Comparison of ENCODE assay signal across 16 cellular contexts in the genomic region with DNA sequence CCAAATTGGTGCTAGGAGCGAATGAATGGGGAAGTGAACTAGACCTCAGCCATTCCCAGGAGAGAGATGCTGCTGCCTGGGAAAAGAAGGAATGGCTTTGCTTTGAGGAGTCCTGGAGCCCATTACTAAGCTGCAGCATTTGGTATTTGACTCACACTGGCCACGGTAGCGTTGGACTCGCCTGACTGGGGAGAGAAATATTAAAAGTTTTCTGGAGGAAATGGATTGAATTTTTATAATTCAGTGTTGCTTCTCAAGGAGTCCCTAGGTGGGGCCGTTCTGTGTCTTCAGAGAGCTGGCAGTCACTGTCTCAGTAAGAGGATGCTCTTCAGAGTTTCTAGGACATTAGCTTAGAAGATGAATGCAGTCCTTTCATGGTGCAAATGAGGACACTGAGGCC. TPM values are rescaled to one million over a fixed set of nuclear protein-coding genes. Genes with fewer than 3 reads are reported as not detected.
DNase-seq lines count a peak whose midpoint lies in the region; ATAC-seq and TF ChIP-seq lines count a peak whose summit lies in the region.
"Had no signal": no experiment of that assay in that cellular context is flagged by ENCODE, and none has a peak within 500 bp of the region (broad histone marks: within the 10 kb centered on the region; RNA-seq: fewer than 3 reads in every experiment).

No MANE protein-coding gene starts in this region.

- H3K4me1 Mint-ChIP-seq in activated CD4-positive, alpha-beta T cell treated with anti-CD3 and anti-CD28 coated beads for 36 hours = peaks cover 66% of the 10 kb centered on the region
- H3K4me1 Mint-ChIP-seq in chondrocyte (ENCODE audit: low read depth) = peaks cover 35% of the 10 kb centered on the region

- H3K27me3 Mint-ChIP-seq in activated CD4-positive, alpha-beta T cell treated with anti-CD3 and anti-CD28 coated beads for 36 hours = no peaks in the 10 kb centered on the region
- no peaks in the 10 kb centered on the region for H3K27me3 Mint-ChIP-seq in chondrocyte (ENCODE audit: low read depth)

- peak overlapping the region; percentile 41 for H2AFZ ChIP-seq in osteoblast (ENCODE audit: low read length)

- CTCF ChIA-PET in activated CD4-positive, alpha-beta T cell treated with anti-CD3 and anti-CD28 coated beads for 36 hours (lab: Charles Lee) = interaction anchor here (0.6 to 1.8 kb wide), 12 partner anchors 12 to 65 kb away, joined by 3 to 10 read pairs (median 3); partner anchors contain the start of gene PIK3CD

- no peaks in the 10 kb centered on the region for H3K27me3 ChIP-seq in osteoblast (ENCODE audit: insufficient read depth, low read length)
- H3K27me3 ChIP-seq: esophagus muscularis mucosa had no signal

- POLR2A ChIA-PET in activated CD4-positive, alpha-beta T cell treated with anti-CD3 and anti-CD28 coated beads for 36 hours (lab: Charles Lee) = no interaction called here

- no peaks in the 10 kb centered on the region for H3K9me3 ChIP-seq in osteoblast (ENCODE audit: low read depth, low read length)
- H3K9me3 ChIP-seq: esophagus muscularis mucosa had no signal

- H3K4me3 Mint-ChIP-seq in activated CD4-positive, alpha-beta T cell treated with anti-CD3 and anti-CD28 coated beads for 36 hours = peak overlapping the region; percentile 80
- H3K4me3 Mint-ChIP-seq in chondrocyte (ENCODE audit: unreplicated experiment) = no peak overlapping the region

- H3K79me2 ChIP-seq in osteoblast (ENCODE audit: insufficient read depth, low read length) = no peaks in the 10 kb centered on the region

- intact Hi-C loops in activated CD4-positive, alpha-beta T cell treated with anti-CD3 and anti-CD28 coated beads for 36 hours (cut with DNase I, micrococcal nuclease) = loop anchor here in 1 of 2 experiments (2.0 kb wide), 1 partner anchor 65 kb away; no protein-coding TSS in a partner anchor

- H4K20me1 ChIP-seq in osteoblast (ENCODE audit: insufficient read depth, low read length) = no peaks in the 10 kb centered on the region

- no peaks in the 10 kb centered on the region for H3K36me3 ChIP-seq in osteoblast (ENCODE audit: insufficient read depth, low read length)

- no peak for ATAC-seq in activated CD4-positive, alpha-beta T cell treated with anti-CD3 and anti-CD28 coated beads for 36 hours
- ATAC-seq: activated T-cell treated with anti-CD3 and anti-CD28 coated beads, Interleukin-2, amount 50 U/mL, for 4 hours had no signal

- H3K27ac ChIP-seq in osteoblast (ENCODE audit: low read depth, low read length) = peak overlapping the region; percentile 64
- H3K27ac ChIP-seq: esophagus muscularis mucosa, RWPE1 had no signal

- H3K4me3 ChIP-seq in osteoblast (ENCODE audit: insufficient read depth, low read length) = no peak overlapping the region
- H3K4me3 ChIP-seq: esophagus muscularis mucosa had no signal

- H3K4me1 ChIP-seq in osteoblast (ENCODE audit: insufficient read depth, low read length) = peaks cover 39% of the 10 kb centered on the region

- peaks cover 45% of the 10 kb centered on the region for H3K36me3 Mint-ChIP-seq in activated CD4-positive, alpha-beta T cell treated with anti-CD3 and anti-CD28 coated beads for 36 hours (ENCODE audit: low read depth)
- no peaks in the 10 kb centered on the region for H3K36me3 Mint-ChIP-seq in chondrocyte (ENCODE audit: low read depth)

- no peaks in the 10 kb centered on the region for H3K9me3 Mint-ChIP-seq in activated CD4-positive, alpha-beta T cell treated with anti-CD3 and anti-CD28 coated beads for 36 hours (ENCODE audit: low read depth)
- H3K9me3 Mint-ChIP-seq in chondrocyte (ENCODE audit: low read depth) = no peaks in the 10 kb centered on the region
- H3K9me3 Mint-ChIP-seq: activated T-cell treated with anti-CD3 and anti-CD28 coated beads, Interleukin-2, amount 50 U/mL, for 4 hours had no signal

- peak overlapping the region; percentile 76 for H3K27ac Mint-ChIP-seq in activated CD4-positive, alpha-beta T cell treated with anti-CD3 and anti-CD28 coated beads for 36 hours
- peak overlapping the region; percentile 67 for H3K27ac Mint-ChIP-seq in chondrocyte (ENCODE audit: unreplicated experiment)
- H3K27ac Mint-ChIP-seq: progenitor cell of endocrine pancreas had no signal

- peak overlapping the region; percentile 93 for H3K4me2 ChIP-seq in osteoblast (ENCODE audit: insufficient read depth, low read length)

- TF ChIP-seq CTCF in chondrocyte (IDR thresholded peaks at IDR 0.05) (peak; percentile 50), osteoblast (IDR thresholded peaks at IDR 0.05; ENCODE audit: extremely low read depth, low read depth, low read length) (peak; percentile 11)

- no peak for DNase-seq in activated CD4-positive, alpha-beta T cell treated with anti-CD3 and anti-CD28 coated beads for 36 hours
- DNase-seq in activated CD4-positive, alpha-beta T cell treated with anti-CD3 and anti-CD28 coated beads, Interleukin-2, amount 50 U/mL, for 48 hours = no peak
- DNase-seq in RKO (ENCODE audit: low spot score) (peak; percentile 29), chondrocyte (ENCODE audit: low spot score) (no peak), osteoblast (ENCODE audit: insufficient read length, low spot score, missing footprints) (peak; percentile 77), COLO829 (ENCODE audit: low spot score) (no peak), mesenteric fat pad (ENCODE audit: low spot score) (no peak)
- DNase-seq in activated CD4-positive, CD25-positive, alpha-beta regulatory T cell treated with anti-CD3 and anti-CD28 coated beads, Interleukin-2, amount 50 U/mL, for 72 hours = no peak
- DNase-seq: activated T-cell treated with anti-CD3 and anti-CD28 coated beads, Interleukin-2, amount 50 U/mL, for 4 hours; caudate nucleus; DMS153; mammary epithelial cell; NCI-H1048 had no signal

RNA-seq across cellular contexts. Expression of gene PIK3CD, which starts 40.2 kb away (rescaled TPM):
- total RNA-seq in activated CD4-positive, alpha-beta T cell treated with anti-CD3 and anti-CD28 coated beads for 36 hours = 100 to 1,000 TPM in 1 of 2 experiments, 10 to 100 TPM in 1; 96.4 to 114 TPM
- total RNA-seq in chondrocyte (2.9 to 4.5 TPM (median 4.3 TPM) in 3 replicates), osteoblast (12.7 and 14.1 TPM in 2 replicates), mesenteric fat pad (14.5 TPM)

Comparison
In these comparisons a context has a peak if more than half of its experiments do, and no peak if none do; other contexts are left out.
1. DNase-seq: peak in RKO (single experiment) and osteoblast (single experiment); none in activated CD4-positive, alpha-beta T cell treated with anti-CD3 and anti-CD28 coated beads for 36 hours (single experiment), activated CD4-positive, alpha-beta T cell treated with anti-CD3 and anti-CD28 coated beads, Interleukin-2, amount 50 U/mL, for 48 hours (0 of 2), chondrocyte (single experiment), COLO829 (single experiment), activated CD4-positive, CD25-positive, alpha-beta regulatory T cell treated with anti-CD3 and anti-CD28 coated beads, Interleukin-2, amount 50 U/mL, for 72 hours (single experiment) and mesenteric fat pad (single experiment).